17 cellular contexts compared by ENCODE assay signal in the genomic region with DNA sequence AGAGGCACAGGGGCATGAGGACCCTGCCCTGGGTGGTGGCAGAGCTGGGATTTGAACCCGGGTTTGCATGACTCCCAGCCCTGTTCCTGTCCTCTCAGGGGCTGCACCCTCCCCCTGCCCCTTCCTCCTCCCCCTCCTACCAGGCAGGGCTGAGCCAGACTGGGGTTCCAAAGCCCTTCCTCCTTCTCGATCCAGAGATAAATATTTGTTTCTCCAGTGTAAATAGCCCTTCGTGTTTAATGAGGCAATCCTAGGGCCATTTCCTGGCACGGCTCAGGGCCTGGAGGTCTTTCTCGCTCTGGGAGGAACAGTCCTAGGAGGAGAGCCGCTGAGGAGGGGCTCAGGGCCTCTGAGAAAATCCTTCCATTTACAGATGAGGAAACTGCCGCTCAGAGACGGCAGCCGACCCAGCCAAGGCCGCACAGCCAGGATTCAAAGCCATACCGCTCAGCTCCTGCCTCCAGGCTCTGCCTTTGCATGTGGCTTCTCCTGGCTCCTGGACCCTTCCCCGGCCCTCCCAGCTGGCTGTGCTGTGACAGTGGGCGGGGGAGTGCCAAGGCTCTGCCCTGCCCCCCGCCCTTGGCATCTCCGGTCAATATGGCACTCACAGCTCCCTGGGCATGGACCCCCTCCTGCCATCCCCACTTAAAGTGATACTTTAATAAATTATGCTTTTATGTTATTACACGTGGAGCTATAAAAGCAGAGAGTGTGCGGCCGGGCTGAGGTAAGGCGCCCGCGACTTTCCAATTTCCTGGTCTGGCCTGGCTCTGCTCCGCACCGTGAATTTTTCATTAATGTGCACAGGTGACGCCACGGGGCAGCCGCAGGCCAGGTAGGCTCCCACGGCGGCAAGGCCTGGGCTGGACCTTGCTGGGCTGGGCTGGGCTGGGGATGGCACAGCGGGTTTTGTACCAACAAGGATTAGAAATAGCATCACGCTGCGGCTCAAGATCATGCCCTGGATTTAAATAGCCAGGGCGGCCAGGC.
A peak's percentile ranks its signal among the peaks of the same experiment; 100 is the strongest.
DNase-seq lines count a peak whose midpoint lies in the region; ATAC-seq and TF ChIP-seq lines count a peak whose summit lies in the region.
"Had no signal": no experiment of that assay in that cellular context is flagged by ENCODE, and none has a peak within 500 bp of the region (broad histone marks: within the 10 kb centered on the region; RNA-seq: fewer than 3 reads in every experiment).

No MANE protein-coding gene starts in this region.

- H3K4me3 ChIP-seq in NT2/D1 (ENCODE audit: insufficient read length, low read depth) (no peak overlapping the region), right lobe of liver (no peak overlapping the region)
- H3K4me3 ChIP-seq: ascending aorta, gastrocnemius medialis had no signal

- no peaks in the 10 kb centered on the region for H3K27me3 ChIP-seq in NT2/D1 (ENCODE audit: insufficient read depth, insufficient read length)
- peaks cover 0 to 15% of the 10 kb centered on the region in 2 donors for H3K27me3 ChIP-seq in right lobe of liver
- H3K27me3 ChIP-seq: ascending aorta had no signal

- peak overlapping the region; percentile 1 for H3K9ac ChIP-seq in NT2/D1 (ENCODE audit: insufficient read length, low read depth)
- H3K9ac ChIP-seq: SK-N-SH had no signal

- ATAC-seq in right lobe of liver, result peak; percentile 64 to 75 (median 72)
- no peak for ATAC-seq in GM18907 (IDR thresholded peaks at IDR 0.05; ENCODE audit: unreplicated experiment)
- ATAC-seq: gastrocnemius medialis had no signal

- intact Hi-C loops in right lobe of liver (cut with DNase I), result no loop called here

- TF ChIP-seq CTCF in 22Rv1 (IDR thresholded peaks at IDR 0.05), result no peak
- TF ChIP-seq CTCF in right lobe of liver (IDR thresholded peaks at IDR 0.05), result no peak

- H3K27ac ChIP-seq in 22Rv1 (peak overlapping the region; percentile 54), right lobe of liver (no peak overlapping the region)
- H3K27ac ChIP-seq: ascending aorta, gastrocnemius medialis had no signal

- TF ChIP-seq POLR2A in right lobe of liver (IDR thresholded peaks at IDR 0.05), result no peak

- no peaks in the 10 kb centered on the region for H3K9me3 ChIP-seq in NT2/D1 (ENCODE audit: insufficient read depth, low read length)
- H3K9me3 ChIP-seq in right lobe of liver, result no peaks in the 10 kb centered on the region
- H3K9me3 ChIP-seq: ascending aorta, gastrocnemius medialis, SK-N-SH had no signal

- H3K36me3 ChIP-seq in NT2/D1 (ENCODE audit: insufficient read depth, insufficient read length, low read length) (no peaks in the 10 kb centered on the region), right lobe of liver (no peaks in the 10 kb centered on the region)
- H3K36me3 ChIP-seq: ascending aorta, gastrocnemius medialis had no signal

- WGBS in right lobe of liver (ENCODE audit: insufficient coverage, low coverage, low lambda C conversion rate, missing lambda C conversion rate), result 52% methylated on average over 16 of the region's 32 CpGs

- peaks cover 14% of the 10 kb centered on the region for H3K4me1 ChIP-seq in NT2/D1 (ENCODE audit: insufficient read depth, insufficient read length)
- H3K4me1 ChIP-seq in right lobe of liver, result peaks cover 0 to 25% (median 10%) of the 10 kb centered on the region in 4 donors
- H3K4me1 ChIP-seq: ascending aorta had no signal

- DNase-seq in H4 (ENCODE audit: low spot score), result peak; percentile 19
- DNase-seq in NT2/D1 (ENCODE audit: low read depth, low spot score), result no peak
- peak in 2 of 3 donors; percentile 58 to 59 for DNase-seq in right lobe of liver
- DNase-seq in NOMO-1 (lab: John Stamatoyannopoulos, UW; ENCODE audit: unreplicated experiment in 2 of 2), result no peak
- no peak for DNase-seq in superior temporal gyrus (ENCODE audit: extremely low spot score)
- no peak for DNase-seq in cerebellum (ENCODE audit: low spot score)
- DNase-seq: activated CD4-positive, alpha-beta T cell treated with anti-CD3 and anti-CD28 coated beads for 4 hours; activated CD8-positive, alpha-beta memory T cell treated with anti-CD3 and anti-CD28 coated beads, Interleukin-2, amount 50 U/mL, for 4 hours; activated naive CD4-positive, alpha-beta T cell treated with Interleukin-2 at 50 U/mL for 16 hours; CD4-positive, alpha-beta memory T cell; gastrocnemius medialis; MM.1S; SK-N-SH; stimulated activated CD4-positive, alpha-beta T cell treated with anti-CD3 and anti-CD28 coated beads, Interleukin-15, amount 100 ng/mL, for 24 hours had no signal

Comparison
In these comparisons a context has a peak if more than half of its experiments do, and no peak if none do; other contexts are left out.
1. DNase-seq: peak in H4 (single experiment) and right lobe of liver (2 of 3); none in NT2/D1 (single experiment), NOMO-1 (0 of 2), superior temporal gyrus (single experiment) and cerebellum (single experiment).